In the genomic region with DNA sequence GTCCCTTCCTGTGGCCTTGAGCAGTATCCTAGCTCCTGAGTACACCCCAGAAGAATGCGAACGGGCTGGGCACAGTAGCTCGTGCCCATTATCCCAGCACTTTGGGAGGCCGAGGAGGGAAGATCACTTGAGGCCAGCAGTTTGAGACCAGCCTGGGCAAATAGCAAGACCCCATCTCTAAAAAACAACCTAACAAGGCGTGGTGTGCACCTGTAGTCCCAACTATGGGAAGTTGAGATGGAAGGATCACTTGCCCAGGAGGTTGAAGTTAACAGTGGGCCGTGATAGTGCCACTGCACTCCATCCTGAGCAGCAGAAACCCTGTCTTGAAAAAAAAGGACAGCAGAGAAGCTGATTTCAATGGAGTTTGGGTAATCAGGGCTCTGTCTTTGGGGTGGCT, we compare ENCODE assay signal across 27 cellular contexts. TPM values are rescaled to one million over a fixed set of nuclear protein-coding genes. Genes with fewer than 3 reads are reported as not detected.
DNase-seq lines count a peak whose midpoint lies in the region; ATAC-seq, FAIRE-seq and TF ChIP-seq lines count a peak whose summit lies in the region.
"Had no signal": no experiment of that assay in that cellular context is flagged by ENCODE, and none has a peak within 500 bp of the region (broad histone marks: within the 10 kb centered on the region; RNA-seq: fewer than 3 reads in every experiment).

No MANE protein-coding gene starts in this region.

- H3K27ac ChIP-seq in 22Rv1 (peak overlapping the region; percentile 93), A549 (0 out of 6 replicates have a peak overlapping the region, but pooled peaks of 1 of the 2 experiments have one; percentile 6), astrocyte (ENCODE audit: low read depth, low read length) (no peak overlapping the region)
- H3K27ac ChIP-seq: gastroesophageal sphincter, left lung, parathyroid adenoma had no signal

- H3K27me3 Mint-ChIP-seq in astrocyte (ENCODE audit: low read depth, unreplicated experiment): no peaks in the 10 kb centered on the region
- H3K27me3 Mint-ChIP-seq: CD8-positive, alpha-beta memory T cell; naive thymus-derived CD8-positive, alpha-beta T cell had no signal

- H2AFZ ChIP-seq in Loucy (ENCODE audit: low read length): no peak overlapping the region
- H2AFZ ChIP-seq in astrocyte (ENCODE audit: low read depth, low read length): no peak overlapping the region
- H2AFZ ChIP-seq: parathyroid adenoma had no signal

- H3K9me3 Mint-ChIP-seq in astrocyte (ENCODE audit: unreplicated experiment): no peaks in the 10 kb centered on the region
- H3K9me3 Mint-ChIP-seq: CD8-positive, alpha-beta memory T cell; naive thymus-derived CD8-positive, alpha-beta T cell; T-helper 1 cell treated with Interleukin-12 subunit alpha and Interleukin-12 subunit beta and Interleukin-4 antibody, amounts not matched to agents 30 μg/mL and 1 μg/mL, for 36 hours had no signal

- TF ChIP-seq RAD21 in A549 (conservative IDR thresholded peaks at IDR 0.05 in 1 of 2, IDR thresholded peaks at IDR 0.05 in 1 of 2): no peak

- no peak for DNase-seq in A549 (ENCODE audit: low read depth in 1 of 2, low spot score in 1 of 2)
- no peak for DNase-seq in astrocyte (ENCODE audit: low read depth)
- DNase-seq in left colon: no peak
- DNase-seq in DMS53 treated with DMSO at 0.1 percent for 48 hours (lab: John Stamatoyannopoulos, UW; ENCODE audit: unreplicated experiment): no peak
- DNase-seq: activated CD4-positive, alpha-beta T cell treated with anti-CD3 and anti-CD28 coated beads for 4 hours; AML-193; anterior cingulate cortex; CD8-positive, alpha-beta memory T cell; cortex of kidney; H7; hippocampal formation; left lung; naive thymus-derived CD8-positive, alpha-beta T cell; NCI-H1092; NCI-H187; NCI-H69; trophoblast cell had no signal

- CTCF ChIA-PET in A549 (lab: Yijun Ruan, JAX): interaction anchor here (0.8 to 1.2 kb wide), 2 partner anchors 8 to 9 kb away, joined by 3 read pairs; no protein-coding TSS in a partner anchor

- H3K9ac ChIP-seq in Loucy (ENCODE audit: low read depth, low read length, poor library complexity, severe bottlenecking) (no peak overlapping the region), astrocyte (ENCODE audit: low read length) (no peak overlapping the region)
- H3K9ac ChIP-seq: parathyroid adenoma had no signal

- no peaks in the 10 kb centered on the region for H3K9me3 ChIP-seq in A549
- H3K9me3 ChIP-seq in Loucy (ENCODE audit: insufficient read depth, low read depth, low read length): no peaks in the 10 kb centered on the region
- H3K9me3 ChIP-seq in astrocyte (ENCODE audit: insufficient read depth, low read depth, low read length): no peaks in the 10 kb centered on the region
- H3K9me3 ChIP-seq: gastroesophageal sphincter, left lung had no signal

- POLR2A ChIA-PET in A549 (lab: Yijun Ruan, JAX): no interaction called here

- ATAC-seq in A549 (no peak), GM19395 (IDR thresholded peaks at IDR 0.05; ENCODE audit: unreplicated experiment) (no peak), left colon (no peak)
- ATAC-seq: gastroesophageal sphincter; left lung; naive thymus-derived CD8-positive, alpha-beta T cell; sciatic nerve had no signal

- H3K9me2 ChIP-seq in Loucy (replicated peaks; ENCODE audit: low read depth, low read length): no peaks in the 10 kb centered on the region

- H3K27ac Mint-ChIP-seq in astrocyte (ENCODE audit: unreplicated experiment): no peak overlapping the region
- H3K27ac Mint-ChIP-seq: T-helper 1 cell treated with Interleukin-12 subunit alpha and Interleukin-12 subunit beta and Interleukin-4 antibody, amounts not matched to agents 30 μg/mL and 1 μg/mL, for 36 hours had no signal

- intact Hi-C loops in left colon (cut with DNase I, micrococcal nuclease): no loop called here

- no peak for TF ChIP-seq POLR2A in A549 (IDR thresholded peaks at IDR 0.05; ENCODE audit: low read length)

- H3K4me3 ChIP-seq in A549: no peak overlapping the region
- no peak overlapping the region for H3K4me3 ChIP-seq in Loucy (ENCODE audit: low read length, poor library complexity, severe bottlenecking)
- H3K4me3 ChIP-seq in astrocyte (ENCODE audit: insufficient read depth, low read depth, low read length): no peak overlapping the region
- H3K4me3 ChIP-seq: cardiac muscle cell, gastroesophageal sphincter, left lung had no signal

- 88% methylated on average over 6 of the region's 6 CpGs for WGBS in A549 (ENCODE audit: missing lambda C conversion rate)

- FAIRE-seq in A549 (lab: Jason Lieb, UNC) (no peak), astrocyte (lab: Jason Lieb, UNC) (no peak)
- FAIRE-seq: endometrium, G401.6 had no signal

- no peak for TF ChIP-seq CTCF in 22Rv1 (IDR thresholded peaks at IDR 0.05)
- TF ChIP-seq CTCF in A549 (IDR thresholded peaks at IDR 0.05): no peak
- TF ChIP-seq CTCF in Loucy (conservative IDR thresholded peaks at IDR 0.05; ENCODE audit: low read length): no peak
- no peak for TF ChIP-seq CTCF in astrocyte (IDR thresholded peaks at IDR 0.05; ENCODE audit: insufficient read depth, low read depth, low read length)

- H3F3A ChIP-seq in Loucy (ENCODE audit: low read depth): no peaks in the 10 kb centered on the region

- peaks cover 50% of the 10 kb centered on the region for H3K79me2 ChIP-seq in Loucy (ENCODE audit: insufficient read depth, low read length)
- peaks cover 53% of the 10 kb centered on the region for H3K79me2 ChIP-seq in astrocyte (ENCODE audit: insufficient read depth, low read length)

- TF ChIP-seq EP300 in A549 (IDR thresholded peaks at IDR 0.05): no peak

- peak overlapping the region; percentile 60 for H3K4me3 Mint-ChIP-seq in astrocyte (ENCODE audit: unreplicated experiment)

- no peak overlapping the region; the same call in 2 of the 3 replicates for H3K4me2 ChIP-seq in A549
- H3K4me2 ChIP-seq in Loucy (ENCODE audit: low read depth, low read length, poor library complexity, severe bottlenecking): peak overlapping the region; percentile 84
- no peak overlapping the region for H3K4me2 ChIP-seq in astrocyte (ENCODE audit: low read length)

- H4K20me1 ChIP-seq in Loucy (ENCODE audit: insufficient read depth, low read length, poor library complexity, severe bottlenecking) (peaks cover 30% of the 10 kb centered on the region), astrocyte (ENCODE audit: insufficient read depth, low read length) (peaks cover 39% of the 10 kb centered on the region)

- H3K36me3 ChIP-seq in Loucy (ENCODE audit: insufficient read depth, low read length) (peaks cover 20% of the 10 kb centered on the region; the same call in 1 of the 2 replicates), astrocyte (ENCODE audit: insufficient read depth, low read length) (peaks cover 23% of the 10 kb centered on the region)

- H3K4me1 ChIP-seq in A549: peaks cover 33% of the 10 kb centered on the region
- peaks cover 24% of the 10 kb centered on the region for H3K4me1 ChIP-seq in Loucy (ENCODE audit: insufficient read depth, low read length, poor library complexity, severe bottlenecking)
- peaks cover 17% of the 10 kb centered on the region for H3K4me1 ChIP-seq in astrocyte (ENCODE audit: insufficient read depth, low read length)

- H3K27me3 ChIP-seq in Loucy (ENCODE audit: insufficient read depth, low read length, poor library complexity, severe bottlenecking) (peaks cover 5% of the 10 kb centered on the region), astrocyte (ENCODE audit: insufficient read depth, low read length) (no peaks in the 10 kb centered on the region)
- H3K27me3 ChIP-seq: cardiac muscle cell, gastroesophageal sphincter, left lung had no signal

- peaks cover 18% of the 10 kb centered on the region for H3K4me1 Mint-ChIP-seq in astrocyte (ENCODE audit: low read depth, unreplicated experiment)

- H3K36me3 Mint-ChIP-seq in astrocyte (ENCODE audit: low read depth, unreplicated experiment): peaks cover 15% of the 10 kb centered on the region

TF ChIP-seq in A549, 52 proteins besides CTCF, POLR2A, EP300 and RAD21 (continues in another document):
- TF ChIP-seq HOXA7 (CRISPR knock-in tag; IDR thresholded peaks at IDR 0.05): 0 out of 2 replicates have a peak, but pooled peaks have one; percentile 5

RNA-seq across cellular contexts. Expression of a gene that starts 3.3 kb away (rescaled TPM):
- polyA plus RNA-seq in A549 (2011; rRNA removed) (1,346 and 1,493 TPM in 2 replicates), A549 (2017; fragmentation: RNase III; extraction: RNeasy Plus Mini Kit Qiagen cat#74134 plus additional on column Dnase treatment) (2,443 to 2,621 TPM (median 2,508 TPM) in 3 replicates)
- polyA plus RNA-seq in A549 (2012; cell fraction: cytosol; rRNA removed): 3,184 and 3,866 TPM in 2 replicates
- 1,421 and 2,115 TPM in 2 replicates for polyA plus RNA-seq in A549 (2012; cell fraction: nucleus; rRNA removed)
- polyA minus RNA-seq in A549 (2011; rRNA and poly(A)+ RNA removed): 823 and 964 TPM in 2 replicates
- total RNA-seq in astrocyte (1,592 and 1,666 TPM in 2 replicates), left colon (1,000 to 10,000 TPM; 1,811 to 1,846 TPM)

RNA-seq across cellular contexts. Expression of a gene that starts 5.7 kb away (rescaled TPM):
- polyA plus RNA-seq in A549 (2011; rRNA removed): 13.2 and 16.1 TPM in 2 replicates
- polyA plus RNA-seq in A549 (2012; cell fraction: cytosol; rRNA removed): 45.8 and 63.3 TPM in 2 replicates
- 114 and 198 TPM in 2 replicates for polyA plus RNA-seq in A549 (2012; cell fraction: nucleus; rRNA removed)
- polyA plus RNA-seq in A549 (2017; fragmentation: RNase III; extraction: RNeasy Plus Mini Kit Qiagen cat#74134 plus additional on column Dnase treatment): 25.1 to 29.2 TPM (median 25.4 TPM) in 3 replicates
- 33.9 and 38.8 TPM in 2 replicates for polyA minus RNA-seq in A549 (2011; rRNA and poly(A)+ RNA removed)
- total RNA-seq in astrocyte: 46.8 and 50.8 TPM in 2 replicates
- total RNA-seq in left colon: 100 to 1,000 TPM; 161 to 222 TPM

RNA-seq across cellular contexts. Expression of a gene that starts 8.0 kb away (rescaled TPM):
- polyA plus RNA-seq in A549 (2011; rRNA removed) (6.3 and 6.5 TPM in 2 replicates), A549 (2017; fragmentation: RNase III; extraction: RNeasy Plus Mini Kit Qiagen cat#74134 plus additional on column Dnase treatment) (15.7 to 19.0 TPM (median 18.9 TPM) in 3 replicates)
- polyA plus RNA-seq in A549 (2012; cell fraction: cytosol; rRNA removed): 17.5 and 23.5 TPM in 2 replicates
- 117 and 172 TPM in 2 replicates for polyA plus RNA-seq in A549 (2012; cell fraction: nucleus; rRNA removed)
- polyA minus RNA-seq in A549 (2011; rRNA and poly(A)+ RNA removed): 2.7 and 4.4 TPM in 2 replicates
- total RNA-seq in astrocyte (22.2 and 26.8 TPM in 2 replicates), left colon (10 to 100 TPM; 20.0 to 25.8 TPM)

RNA-seq across cellular contexts. Expression of a gene that starts 14.7 kb away (rescaled TPM):
- polyA plus RNA-seq in A549 (2011; rRNA removed) (1.2 and 1.8 TPM in 2 replicates), A549 (2017; fragmentation: RNase III; extraction: RNeasy Plus Mini Kit Qiagen cat#74134 plus additional on column Dnase treatment) (3.0 to 3.3 TPM (median 3.1 TPM) in 3 replicates)
- 2.9 and 3.3 TPM in 2 replicates for polyA plus RNA-seq in A549 (2012; cell fraction: cytosol; rRNA removed)
- 8.2 and 9.3 TPM in 2 replicates for polyA plus RNA-seq in A549 (2012; cell fraction: nucleus; rRNA removed)
- 0.70 and 1.2 TPM in 2 replicates for polyA minus RNA-seq in A549 (2011; rRNA and poly(A)+ RNA removed)
- total RNA-seq in astrocyte (2.6 TPM in 2 replicates), left colon (100 to 1,000 TPM; 117 to 122 TPM)
- polyA plus RNA-seq: CD8-positive, alpha-beta memory T cell had no signal

RNA-seq across cellular contexts. Expression of a gene that starts 15.0 kb away (rescaled TPM):
- polyA plus RNA-seq in A549 (2011; rRNA removed) (11.6 and 13.5 TPM in 2 replicates), A549 (2017; fragmentation: RNase III; extraction: RNeasy Plus Mini Kit Qiagen cat#74134 plus additional on column Dnase treatment) (18.7 to 21.8 TPM (median 19.5 TPM) in 3 replicates)
- 43.6 and 50.2 TPM in 2 replicates for polyA plus RNA-seq in A549 (2012; cell fraction: cytosol; rRNA removed)
- polyA plus RNA-seq in A549 (2012; cell fraction: nucleus; rRNA removed): 85.4 and 116 TPM in 2 replicates
- polyA minus RNA-seq in A549 (2011; rRNA and poly(A)+ RNA removed): 4.5 and 15.8 TPM in 2 replicates
- total RNA-seq in astrocyte (20.5 and 21.4 TPM in 2 replicates), left colon (10 to 100 TPM; 16.0 to 16.8 TPM)
